In genomic region chr6:87917861-87918260, GRCh38 we compare ENCODE assay signal across 24 cellular contexts.
"Had no signal": no experiment of that assay in that cellular context is flagged by ENCODE, and none has a peak within 500 bp of the region (broad histone marks: within the 10 kb centered on the region; RNA-seq: fewer than 3 reads in every experiment).

No MANE protein-coding gene starts in this region.

- H3K27me3 ChIP-seq: breast epithelium, esophagus squamous epithelium, gastrocnemius medialis, stomach, suprapubic skin, tibial nerve had no signal

- H3K4me1 ChIP-seq: breast epithelium, esophagus squamous epithelium, gastrocnemius medialis, stomach, suprapubic skin had no signal

- H3K4me2 ChIP-seq: smooth muscle cell had no signal

- H3K4me1 Mint-ChIP-seq: activated naive CD8-positive, alpha-beta T cell treated with anti-CD3 and anti-CD28 coated beads for 36 hours had no signal

- DNase-seq: activated B cell treated with CpG ODN at 0.5 μM for 24 hours; activated CD4-positive, alpha-beta T cell treated with anti-CD3 and anti-CD28 coated beads for 36 hours; activated CD4-positive, alpha-beta T cell treated with anti-CD3 and anti-CD28 coated beads, Interleukin-2, amount 50 U/mL, for 4 hours; activated CD8-positive, alpha-beta memory T cell treated with anti-CD3 and anti-CD28 coated beads for 24 hours; activated CD8-positive, alpha-beta memory T cell treated with anti-CD3 and anti-CD28 coated beads, Interleukin-2, amount 50 U/mL, for 4 hours; activated naive CD4-positive, alpha-beta T cell treated with Interleukin-2 at 50 U/mL for 16 hours; activated naive CD8-positive, alpha-beta T cell treated with anti-CD3 and anti-CD28 coated beads for 36 hours; activated T-cell treated with anti-CD3 and anti-CD28 coated beads, Interleukin-2, amount 50 U/mL, for 24 hours; cerebellar nuclear complex; esophagus squamous epithelium; gastrocnemius medialis; hypothalamus; occipital lobe; stimulated activated CD4-positive, alpha-beta T cell treated with anti-CD3 and anti-CD28 coated beads, Interleukin-15, amount 100 ng/mL, for 24 hours; stomach had no signal

- ATAC-seq: activated CD4-positive, alpha-beta T cell treated with anti-CD3 and anti-CD28 coated beads for 36 hours; gastrocnemius medialis; sciatic nerve; stimulated activated memory B cell treated with anti-CD40 and anti-IgM and Interleukin-4, amounts not matched to agents 10 μg/mL and 1 μg/mL and 100 μg/mL, for 72 hours had no signal

- H3K4me3 Mint-ChIP-seq: activated B cell treated with CpG ODN at 0.5 μM for 24 hours; activated CD4-positive, alpha-beta T cell treated with anti-CD3 and anti-CD28 coated beads for 36 hours; activated naive CD8-positive, alpha-beta T cell treated with anti-CD3 and anti-CD28 coated beads for 36 hours; activated T-cell treated with anti-CD3 and anti-CD28 coated beads, Interleukin-2, amount 50 U/mL, for 24 hours; neural crest cell; stimulated activated memory B cell treated with anti-CD40 and anti-IgM and Interleukin-4, amounts not matched to agents 10 μg/mL and 1 μg/mL and 100 μg/mL, for 72 hours had no signal

- H3K36me3 Mint-ChIP-seq: activated naive CD8-positive, alpha-beta T cell treated with anti-CD3 and anti-CD28 coated beads for 36 hours; naive B cell; stimulated activated memory B cell treated with anti-CD40 and anti-IgM and Interleukin-4, amounts not matched to agents 10 μg/mL and 1 μg/mL and 100 μg/mL, for 72 hours had no signal

- H3K27me3 Mint-ChIP-seq: activated B cell treated with CpG ODN at 0.5 μM for 24 hours; naive B cell; stimulated activated memory B cell treated with anti-CD40 and anti-IgM and Interleukin-4, amounts not matched to agents 10 μg/mL and 1 μg/mL and 100 μg/mL, for 72 hours had no signal

- H3K27ac Mint-ChIP-seq: activated B cell treated with CpG ODN at 0.5 μM for 24 hours; activated CD4-positive, alpha-beta T cell treated with anti-CD3 and anti-CD28 coated beads for 36 hours; activated naive CD8-positive, alpha-beta T cell treated with anti-CD3 and anti-CD28 coated beads for 36 hours; activated T-cell treated with anti-CD3 and anti-CD28 coated beads, Interleukin-2, amount 50 U/mL, for 24 hours; stimulated activated memory B cell treated with anti-CD40 and anti-IgM and Interleukin-4, amounts not matched to agents 10 μg/mL and 1 μg/mL and 100 μg/mL, for 72 hours had no signal

- H3K36me3 ChIP-seq: breast epithelium, esophagus squamous epithelium, gastrocnemius medialis, stomach, suprapubic skin, tibial nerve had no signal

- H3K9me3 Mint-ChIP-seq: activated naive CD8-positive, alpha-beta T cell treated with anti-CD3 and anti-CD28 coated beads for 36 hours; activated T-cell treated with anti-CD3 and anti-CD28 coated beads, Interleukin-2, amount 50 U/mL, for 24 hours; stimulated activated memory B cell treated with anti-CD40 and anti-IgM and Interleukin-4, amounts not matched to agents 10 μg/mL and 1 μg/mL and 100 μg/mL, for 72 hours had no signal

- H3K9me3 ChIP-seq: esophagus squamous epithelium, gastrocnemius medialis, suprapubic skin had no signal

- H3K27ac ChIP-seq: breast epithelium, coronary artery, esophagus squamous epithelium, gastrocnemius medialis, stomach, suprapubic skin, tibial nerve had no signal

- H3K4me3 ChIP-seq: breast epithelium, coronary artery, esophagus squamous epithelium, gastrocnemius medialis, smooth muscle cell, stomach, suprapubic skin, tibial nerve had no signal
